In the genomic region with DNA sequence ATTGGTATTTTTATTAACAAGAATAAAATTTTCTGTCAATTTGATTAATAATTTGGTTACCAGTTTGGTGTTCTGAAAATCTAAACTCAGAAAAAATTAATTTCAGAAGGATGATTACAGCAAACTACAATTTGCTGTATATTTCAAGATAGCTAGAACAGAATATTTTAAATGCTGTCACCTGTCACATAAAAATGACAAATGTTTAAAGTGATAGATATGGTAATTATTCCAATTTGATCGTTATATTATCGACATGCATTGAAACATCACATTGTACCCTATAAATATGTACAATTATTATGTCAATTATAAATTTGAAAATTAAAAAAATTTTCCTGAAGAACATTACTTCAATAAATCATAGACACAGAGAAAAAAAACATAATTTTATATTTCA, we compare ENCODE assay signal across 2 cellular contexts.
TF ChIP-seq lines count a peak whose summit lies in the region.

No MANE protein-coding gene starts in this region.

TF ChIP-seq in neural cell, 6 proteins besides CTCF, POLR2A, EP300 and RAD21 (continued from another document):
- TF ChIP-seq, protein P1, sequence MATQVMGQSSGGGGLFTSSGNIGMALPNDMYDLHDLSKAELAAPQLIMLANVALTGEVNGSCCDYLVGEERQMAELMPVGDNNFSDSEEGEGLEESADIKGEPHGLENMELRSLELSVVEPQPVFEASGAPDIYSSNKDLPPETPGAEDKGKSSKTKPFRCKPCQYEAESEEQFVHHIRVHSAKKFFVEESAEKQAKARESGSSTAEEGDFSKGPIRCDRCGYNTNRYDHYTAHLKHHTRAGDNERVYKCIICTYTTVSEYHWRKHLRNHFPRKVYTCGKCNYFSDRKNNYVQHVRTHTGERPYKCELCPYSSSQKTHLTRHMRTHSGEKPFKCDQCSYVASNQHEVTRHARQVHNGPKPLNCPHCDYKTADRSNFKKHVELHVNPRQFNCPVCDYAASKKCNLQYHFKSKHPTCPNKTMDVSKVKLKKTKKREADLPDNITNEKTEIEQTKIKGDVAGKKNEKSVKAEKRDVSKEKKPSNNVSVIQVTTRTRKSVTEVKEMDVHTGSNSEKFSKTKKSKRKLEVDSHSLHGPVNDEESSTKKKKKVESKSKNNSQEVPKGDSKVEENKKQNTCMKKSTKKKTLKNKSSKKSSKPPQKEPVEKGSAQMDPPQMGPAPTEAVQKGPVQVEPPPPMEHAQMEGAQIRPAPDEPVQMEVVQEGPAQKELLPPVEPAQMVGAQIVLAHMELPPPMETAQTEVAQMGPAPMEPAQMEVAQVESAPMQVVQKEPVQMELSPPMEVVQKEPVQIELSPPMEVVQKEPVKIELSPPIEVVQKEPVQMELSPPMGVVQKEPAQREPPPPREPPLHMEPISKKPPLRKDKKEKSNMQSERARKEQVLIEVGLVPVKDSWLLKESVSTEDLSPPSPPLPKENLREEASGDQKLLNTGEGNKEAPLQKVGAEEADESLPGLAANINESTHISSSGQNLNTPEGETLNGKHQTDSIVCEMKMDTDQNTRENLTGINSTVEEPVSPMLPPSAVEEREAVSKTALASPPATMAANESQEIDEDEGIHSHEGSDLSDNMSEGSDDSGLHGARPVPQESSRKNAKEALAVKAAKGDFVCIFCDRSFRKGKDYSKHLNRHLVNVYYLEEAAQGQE (IDR thresholded peaks at IDR 0.05; ENCODE audit: borderline replicate concordance): no peak

TF ChIP-seq in WTC11, 78 proteins besides CTCF, POLR2A, EP300 and RAD21 (continued from another document):
- TF ChIP-seq, protein P2, sequence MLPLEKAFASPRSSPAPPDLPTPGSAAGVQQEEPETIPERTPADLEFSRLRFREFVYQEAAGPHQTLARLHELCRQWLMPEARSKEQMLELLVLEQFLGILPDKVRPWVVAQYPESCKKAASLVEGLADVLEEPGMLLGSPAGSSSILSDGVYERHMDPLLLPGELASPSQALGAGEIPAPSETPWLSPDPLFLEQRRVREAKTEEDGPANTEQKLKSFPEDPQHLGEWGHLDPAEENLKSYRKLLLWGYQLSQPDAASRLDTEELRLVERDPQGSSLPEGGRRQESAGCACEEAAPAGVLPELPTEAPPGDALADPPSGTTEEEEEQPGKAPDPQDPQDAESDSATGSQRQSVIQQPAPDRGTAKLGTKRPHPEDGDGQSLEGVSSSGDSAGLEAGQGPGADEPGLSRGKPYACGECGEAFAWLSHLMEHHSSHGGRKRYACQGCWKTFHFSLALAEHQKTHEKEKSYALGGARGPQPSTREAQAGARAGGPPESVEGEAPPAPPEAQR (CRISPR knock-in tag; IDR thresholded peaks at IDR 0.05): no peak
- no peak for TF ChIP-seq SMAD3 (CRISPR knock-in tag; IDR thresholded peaks at IDR 0.05; ENCODE audit: borderline replicate concordance)
- no peak for TF ChIP-seq ATF1 (CRISPR knock-in tag; IDR thresholded peaks at IDR 0.05)
- TF ChIP-seq, protein P3, sequence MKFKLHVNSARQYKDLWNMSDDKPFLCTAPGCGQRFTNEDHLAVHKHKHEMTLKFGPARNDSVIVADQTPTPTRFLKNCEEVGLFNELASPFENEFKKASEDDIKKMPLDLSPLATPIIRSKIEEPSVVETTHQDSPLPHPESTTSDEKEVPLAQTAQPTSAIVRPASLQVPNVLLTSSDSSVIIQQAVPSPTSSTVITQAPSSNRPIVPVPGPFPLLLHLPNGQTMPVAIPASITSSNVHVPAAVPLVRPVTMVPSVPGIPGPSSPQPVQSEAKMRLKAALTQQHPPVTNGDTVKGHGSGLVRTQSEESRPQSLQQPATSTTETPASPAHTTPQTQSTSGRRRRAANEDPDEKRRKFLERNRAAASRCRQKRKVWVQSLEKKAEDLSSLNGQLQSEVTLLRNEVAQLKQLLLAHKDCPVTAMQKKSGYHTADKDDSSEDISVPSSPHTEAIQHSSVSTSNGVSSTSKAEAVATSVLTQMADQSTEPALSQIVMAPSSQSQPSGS (CRISPR knock-in tag; IDR thresholded peaks at IDR 0.05; ENCODE audit: borderline replicate concordance, low read depth): no peak
- TF ChIP-seq TP53 (CRISPR knock-in tag; IDR thresholded peaks at IDR 0.05): no peak
- TF ChIP-seq, protein P4, sequence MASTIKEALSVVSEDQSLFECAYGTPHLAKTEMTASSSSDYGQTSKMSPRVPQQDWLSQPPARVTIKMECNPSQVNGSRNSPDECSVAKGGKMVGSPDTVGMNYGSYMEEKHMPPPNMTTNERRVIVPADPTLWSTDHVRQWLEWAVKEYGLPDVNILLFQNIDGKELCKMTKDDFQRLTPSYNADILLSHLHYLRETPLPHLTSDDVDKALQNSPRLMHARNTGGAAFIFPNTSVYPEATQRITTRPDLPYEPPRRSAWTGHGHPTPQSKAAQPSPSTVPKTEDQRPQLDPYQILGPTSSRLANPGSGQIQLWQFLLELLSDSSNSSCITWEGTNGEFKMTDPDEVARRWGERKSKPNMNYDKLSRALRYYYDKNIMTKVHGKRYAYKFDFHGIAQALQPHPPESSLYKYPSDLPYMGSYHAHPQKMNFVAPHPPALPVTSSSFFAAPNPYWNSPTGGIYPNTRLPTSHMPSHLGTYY (CRISPR knock-in tag; IDR thresholded peaks at IDR 0.05): no peak
- TF ChIP-seq ZNF671 (CRISPR knock-in tag; IDR thresholded peaks at IDR 0.05): no peak
- TF ChIP-seq, protein P5, sequence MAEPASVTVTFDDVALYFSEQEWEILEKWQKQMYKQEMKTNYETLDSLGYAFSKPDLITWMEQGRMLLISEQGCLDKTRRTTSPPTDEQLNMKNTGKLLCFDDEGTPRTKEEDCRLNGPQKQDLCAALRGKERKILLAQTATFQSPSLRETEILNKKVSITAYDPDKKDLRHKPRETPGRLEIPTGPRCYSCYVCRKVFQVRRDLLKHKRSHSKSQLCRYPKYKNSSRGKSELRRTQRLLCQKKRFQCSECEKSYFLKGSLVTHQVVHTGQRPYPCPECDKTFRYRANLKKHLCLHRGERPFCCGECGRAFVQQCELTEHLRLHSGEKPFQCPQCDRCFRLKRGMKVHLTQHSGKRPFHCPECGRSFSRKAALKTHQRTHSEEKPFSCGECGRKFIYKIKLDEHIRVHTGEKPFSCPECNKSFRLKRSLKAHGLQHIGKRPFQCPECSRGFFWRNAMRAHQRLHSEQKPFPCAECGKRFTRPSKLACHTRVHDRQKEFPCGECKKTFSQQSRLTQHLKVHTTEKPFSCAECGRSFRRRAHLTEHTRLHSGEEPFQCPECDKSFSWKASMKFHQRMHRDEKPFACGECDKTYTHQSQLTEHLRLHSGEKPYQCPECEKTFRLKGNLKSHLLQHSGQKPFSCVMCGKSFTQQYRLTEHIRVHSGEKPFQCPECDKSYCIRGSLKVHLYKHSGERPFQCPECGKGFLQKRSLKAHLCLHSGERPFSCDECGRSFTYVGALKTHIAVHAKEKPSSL (CRISPR knock-in tag; conservative IDR thresholded peaks at IDR 0.05): no peak
- TF ChIP-seq, protein P6, sequence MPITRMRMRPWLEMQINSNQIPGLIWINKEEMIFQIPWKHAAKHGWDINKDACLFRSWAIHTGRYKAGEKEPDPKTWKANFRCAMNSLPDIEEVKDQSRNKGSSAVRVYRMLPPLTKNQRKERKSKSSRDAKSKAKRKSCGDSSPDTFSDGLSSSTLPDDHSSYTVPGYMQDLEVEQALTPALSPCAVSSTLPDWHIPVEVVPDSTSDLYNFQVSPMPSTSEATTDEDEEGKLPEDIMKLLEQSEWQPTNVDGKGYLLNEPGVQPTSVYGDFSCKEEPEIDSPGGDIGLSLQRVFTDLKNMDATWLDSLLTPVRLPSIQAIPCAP (CRISPR knock-in tag; IDR thresholded peaks at IDR 0.05): no peak
- TF ChIP-seq, protein P7, sequence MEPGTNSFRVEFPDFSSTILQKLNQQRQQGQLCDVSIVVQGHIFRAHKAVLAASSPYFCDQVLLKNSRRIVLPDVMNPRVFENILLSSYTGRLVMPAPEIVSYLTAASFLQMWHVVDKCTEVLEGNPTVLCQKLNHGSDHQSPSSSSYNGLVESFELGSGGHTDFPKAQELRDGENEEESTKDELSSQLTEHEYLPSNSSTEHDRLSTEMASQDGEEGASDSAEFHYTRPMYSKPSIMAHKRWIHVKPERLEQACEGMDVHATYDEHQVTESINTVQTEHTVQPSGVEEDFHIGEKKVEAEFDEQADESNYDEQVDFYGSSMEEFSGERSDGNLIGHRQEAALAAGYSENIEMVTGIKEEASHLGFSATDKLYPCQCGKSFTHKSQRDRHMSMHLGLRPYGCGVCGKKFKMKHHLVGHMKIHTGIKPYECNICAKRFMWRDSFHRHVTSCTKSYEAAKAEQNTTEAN (CRISPR knock-in tag; IDR thresholded peaks at IDR 0.05): no peak
- TF ChIP-seq, protein P8, sequence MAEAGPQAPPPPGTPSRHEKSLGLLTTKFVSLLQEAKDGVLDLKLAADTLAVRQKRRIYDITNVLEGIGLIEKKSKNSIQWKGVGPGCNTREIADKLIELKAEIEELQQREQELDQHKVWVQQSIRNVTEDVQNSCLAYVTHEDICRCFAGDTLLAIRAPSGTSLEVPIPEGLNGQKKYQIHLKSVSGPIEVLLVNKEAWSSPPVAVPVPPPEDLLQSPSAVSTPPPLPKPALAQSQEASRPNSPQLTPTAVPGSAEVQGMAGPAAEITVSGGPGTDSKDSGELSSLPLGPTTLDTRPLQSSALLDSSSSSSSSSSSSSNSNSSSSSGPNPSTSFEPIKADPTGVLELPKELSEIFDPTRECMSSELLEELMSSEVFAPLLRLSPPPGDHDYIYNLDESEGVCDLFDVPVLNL (CRISPR knock-in tag; IDR thresholded peaks at IDR 0.05; ENCODE audit: borderline replicate concordance, low read depth): no peak
